In the genomic region with DNA sequence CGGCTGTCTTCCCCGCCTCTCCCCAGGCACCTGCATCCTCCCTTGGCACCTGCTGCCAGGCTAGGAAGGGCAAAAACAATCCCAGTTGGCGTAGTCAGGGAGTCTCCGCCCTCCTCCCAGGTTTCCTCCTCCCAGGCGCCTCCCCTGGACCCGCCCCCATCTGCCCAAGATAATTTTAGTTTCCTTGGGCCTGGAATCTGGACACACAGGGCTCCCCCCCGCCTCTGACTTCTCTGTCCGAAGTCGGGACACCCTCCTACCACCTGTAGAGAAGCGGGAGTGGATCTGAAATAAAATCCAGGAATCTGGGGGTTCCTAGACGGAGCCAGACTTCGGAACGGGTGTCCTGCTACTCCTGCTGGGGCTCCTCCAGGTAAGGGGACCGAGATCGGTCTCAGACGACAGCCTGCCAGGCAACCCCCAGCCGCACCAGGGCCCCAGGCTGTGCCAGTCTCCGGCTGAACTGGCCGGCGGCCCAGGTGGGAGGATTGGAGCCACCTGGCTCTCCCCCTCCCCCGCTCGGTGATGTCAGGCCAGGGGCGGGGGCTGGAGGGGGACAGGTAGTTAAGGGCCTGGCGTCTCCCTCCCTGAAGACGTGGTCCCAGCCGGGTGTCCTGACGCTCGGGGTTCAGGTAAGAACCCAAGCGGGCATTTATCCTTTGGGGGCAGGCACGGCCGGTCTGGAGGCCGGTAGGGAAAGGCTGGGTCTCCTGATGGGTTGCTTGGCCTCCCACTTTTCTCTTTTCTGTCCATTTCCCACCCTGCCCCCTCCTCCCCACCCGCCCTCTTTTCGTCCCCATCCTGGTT, we compare ENCODE assay signal across 8 cellular contexts. TPM values are rescaled to one million over a fixed set of nuclear protein-coding genes. Genes with fewer than 3 reads are reported as not detected.
DNase-seq lines count a peak whose midpoint lies in the region; ATAC-seq and TF ChIP-seq lines count a peak whose summit lies in the region.

A gene (plus strand): TSS at position 178 of the 807 bp plus-strand sequence. CDS start 4,364 bp downstream, outside the sequence.

- intact Hi-C loops in lower leg skin (cut with DNase I; ENCODE audit: low total_unique reads): no loop called here

- H3K36me3 ChIP-seq in HAP-1 (replicated peaks): no peaks in the 10 kb centered on the region

- peak within 1 kb of the TSS; percentile 19 for H3K27ac Mint-ChIP-seq in central memory CD8-positive, alpha-beta T cell (ENCODE audit: low read depth)

- ATAC-seq in central memory CD8-positive, alpha-beta T cell (replicated peaks; ENCODE audit: extremely low read depth, poor library complexity, severe bottlenecking): no peak

- no peaks in the 10 kb centered on the region for H3K36me3 Mint-ChIP-seq in central memory CD8-positive, alpha-beta T cell (ENCODE audit: insufficient read depth)

- in situ Hi-C loops in HAP-1 (cut with MboI; ENCODE audit: low sequenced_read_pairs): no loop called here

- 7 to 14% methylated on average over 30 to 34 of the region's 34 CpGs for WGBS in lower leg skin, 2 donors

- H3K9me3 Mint-ChIP-seq in central memory CD8-positive, alpha-beta T cell: no peaks in the 10 kb centered on the region

- TF ChIP-seq POLR2A in lower leg skin (IDR thresholded peaks at IDR 0.05): no peak

- H3K4me3 ChIP-seq in lower leg skin (ENCODE audit: low read depth, poor library complexity, severe bottlenecking) (peak within 1 kb of the TSS; percentile 35), HAP-1 (no peak within 1 kb of the TSS)

- no peaks in the 10 kb centered on the region for H3K9me3 ChIP-seq in HAP-1

- H3K27me3 Mint-ChIP-seq in central memory CD8-positive, alpha-beta T cell: peaks cover 43% of the 10 kb centered on the region

- no peaks in the 10 kb centered on the region for H3K27me3 ChIP-seq in HAP-1 (ENCODE audit: low read depth)

- peaks cover 12% of the 10 kb centered on the region for H3K4me1 Mint-ChIP-seq in central memory CD8-positive, alpha-beta T cell

- no peaks in the 10 kb centered on the region for H3K4me1 ChIP-seq in HAP-1

- no peak within 1 kb of the TSS for H3K4me3 Mint-ChIP-seq in central memory CD8-positive, alpha-beta T cell

- peak; percentile 69 for DNase-seq in DMS153 (lab: John Stamatoyannopoulos, UW)
- peak; percentile 71 for DNase-seq in NCI-H2107 (lab: John Stamatoyannopoulos, UW)
- DNase-seq in central memory CD8-positive, alpha-beta T cell (ENCODE audit: low spot score in 2 of 2): no peak
- peak in 1 of 2 donors; percentile 66 for DNase-seq in lower leg skin (ENCODE audit: low spot score in 2 of 2)
- DNase-seq in UCSD-AML1 (lab: John Stamatoyannopoulos, UW; ENCODE audit: unreplicated experiment): no peak
- DNase-seq in amniotic stem cell (lab: John Stamatoyannopoulos, UW): no peak
- no peak for DNase-seq in HAP-1 (ENCODE audit: low spot score in 2 of 2)
- no peak for DNase-seq in activated CD4-positive, alpha-beta T cell treated with anti-CD3 and anti-CD28 coated beads for 4 hours

- no peak for TF ChIP-seq CTCF in lower leg skin (IDR thresholded peaks at IDR 0.05)

RNA-seq across cellular contexts. Expression of the gene that starts here (rescaled TPM):
- total RNA-seq in lower leg skin: 100 to 1,000 TPM in 2 of 4 donors, 10 to 100 TPM in 2; 66.0 to 148 (median 97.4) TPM

Comparison
In these comparisons a context has a peak if more than half of its experiments do, and no peak if none do; other contexts are left out.
1. DNase-seq: peak in DMS153 (single experiment) and NCI-H2107 (single experiment); none in central memory CD8-positive, alpha-beta T cell (0 of 2), UCSD-AML1 (single experiment), amniotic stem cell (single experiment), HAP-1 (0 of 2) and activated CD4-positive, alpha-beta T cell treated with anti-CD3 and anti-CD28 coated beads for 4 hours (0 of 2).